Comparison of ENCODE assay signal across 27 cellular contexts in the genomic region with DNA sequence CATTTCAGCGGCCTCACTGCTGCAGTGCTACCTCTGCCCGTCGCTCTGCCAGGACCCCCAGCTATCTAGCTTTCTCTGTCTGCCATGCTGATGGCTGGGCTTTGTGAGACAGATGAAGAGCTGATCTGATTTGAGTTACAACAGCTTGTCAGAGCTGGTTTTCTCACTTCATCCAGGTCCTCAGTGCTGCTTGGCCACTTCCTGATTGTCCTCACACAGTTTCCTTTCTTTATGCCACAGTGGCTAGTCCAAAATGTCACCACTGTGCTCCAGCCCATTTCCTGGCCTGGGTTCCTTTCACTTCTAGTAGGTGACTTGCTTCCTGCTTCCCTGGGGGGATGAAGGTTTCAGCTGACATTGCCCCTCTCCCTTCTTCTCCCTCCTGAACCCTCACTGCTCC. TPM values are rescaled to one million over a fixed set of nuclear protein-coding genes. Genes with fewer than 3 reads are reported as not detected.
"Had no signal": no experiment of that assay in that cellular context is flagged by ENCODE, and none has a peak within 500 bp of the region (broad histone marks: within the 10 kb centered on the region; RNA-seq: fewer than 3 reads in every experiment).

No MANE protein-coding gene starts in this region.

- H3K4me2 ChIP-seq: smooth muscle cell had no signal

- H3K4me3 Mint-ChIP-seq: activated CD4-positive, alpha-beta T cell treated with anti-CD3 and anti-CD28 coated beads for 36 hours; activated naive CD8-positive, alpha-beta T cell; activated T-cell treated with anti-CD3 and anti-CD28 coated beads, Interleukin-2, amount 50 U/mL, for 24 hours; activated T-helper 17 cell treated with anti-CD3 and anti-CD28 coated beads, Interleukin-2, amount 50 U/mL, for 72 hours; dendritic cell treated with granulocyte-macrophage colony-stimulating factor and Interleukin-4, amounts not matched to agents 40 ng/mL and 50 ng/mL, for 4 days; T-cell; T-helper 2 cell treated with Interferon-gamma antibody and Interleukin-4, amounts not matched to agents 5 μg/mL and 100 μg/mL, for 36 hours; WTC11 had no signal

- H3K27ac Mint-ChIP-seq: activated CD4-positive, alpha-beta T cell treated with anti-CD3 and anti-CD28 coated beads for 36 hours; activated naive CD8-positive, alpha-beta T cell; activated T-cell treated with anti-CD3 and anti-CD28 coated beads, Interleukin-2, amount 50 U/mL, for 24 hours; activated T-helper 17 cell treated with anti-CD3 and anti-CD28 coated beads, Interleukin-2, amount 50 U/mL, for 72 hours; dendritic cell treated with granulocyte-macrophage colony-stimulating factor and Interleukin-4, amounts not matched to agents 40 ng/mL and 50 ng/mL, for 4 days; T-cell; T-helper 2 cell treated with Interferon-gamma antibody and Interleukin-4, amounts not matched to agents 5 μg/mL and 100 μg/mL, for 36 hours; WTC11 had no signal

- H3K9me3 ChIP-seq: heart left ventricle, sigmoid colon, tibial nerve had no signal

- H3K27me3 ChIP-seq: cardiac muscle cell, sigmoid colon, tibial nerve had no signal

- H3K4me3 ChIP-seq: cardiac muscle cell, heart left ventricle, sigmoid colon, smooth muscle cell, tibial nerve had no signal

- H3K36me3 Mint-ChIP-seq: activated naive CD8-positive, alpha-beta T cell; T-cell; WTC11 had no signal

- H3K9me3 Mint-ChIP-seq: activated T-cell treated with anti-CD3 and anti-CD28 coated beads, Interleukin-2, amount 50 U/mL, for 24 hours; activated T-helper 17 cell treated with anti-CD3 and anti-CD28 coated beads, Interleukin-2, amount 50 U/mL, for 72 hours; dendritic cell treated with granulocyte-macrophage colony-stimulating factor and Interleukin-4, amounts not matched to agents 40 ng/mL and 50 ng/mL, for 4 days; T-cell; T-helper 2 cell treated with Interferon-gamma antibody and Interleukin-4, amounts not matched to agents 5 μg/mL and 100 μg/mL, for 36 hours; WTC11 had no signal

- H3K27ac ChIP-seq: cardiac muscle cell, heart left ventricle, sigmoid colon, tibial nerve had no signal

- H3K4me1 Mint-ChIP-seq: activated CD4-positive, alpha-beta T cell treated with anti-CD3 and anti-CD28 coated beads for 36 hours; WTC11 had no signal

- ATAC-seq: activated CD4-positive, alpha-beta T cell treated with anti-CD3 and anti-CD28 coated beads for 36 hours; activated T-helper 17 cell treated with anti-CD3 and anti-CD28 coated beads, Interleukin-2, amount 50 U/mL, for 72 hours; heart left ventricle; left cardiac atrium; T-cell; WTC11 had no signal

- DNase-seq: activated CD4-positive, alpha-beta T cell treated with anti-CD3 and anti-CD28 coated beads for 36 hours; activated CD4-positive, alpha-beta T cell treated with anti-CD3 and anti-CD28 coated beads, Interleukin-2, amount 50 U/mL, for 4 hours; activated CD8-positive, alpha-beta memory T cell treated with anti-CD3 and anti-CD28 coated beads for 24 hours; activated CD8-positive, alpha-beta memory T cell treated with anti-CD3 and anti-CD28 coated beads, Interleukin-2, amount 50 U/mL, for 4 hours; activated naive CD4-positive, alpha-beta T cell; activated T-cell treated with anti-CD3 and anti-CD28 coated beads, Interleukin-2, amount 50 U/mL, for 24 hours; amniotic stem cell; effector CD4-positive, alpha-beta T cell; heart left ventricle; islet precursor cell; left cardiac atrium; occipital lobe; sigmoid colon; stimulated activated CD4-positive, alpha-beta T cell treated with anti-CD3 and anti-CD28 coated beads, Interleukin-15, amount 100 ng/mL, for 24 hours; stimulated activated CD8-positive, alpha-beta memory T cell treated with anti-CD3 and anti-CD28 coated beads, Interleukin-4, amount 100 ng/mL, for 48 hours; stimulated activated naive CD4-positive, alpha-beta T cell; T-cell had no signal

- H3K36me3 ChIP-seq: cardiac muscle cell, heart left ventricle, sigmoid colon, tibial nerve had no signal

RNA-seq across cellular contexts. Expression of a gene that starts 35.4 kb away (rescaled TPM):
- total RNA-seq: activated CD4-positive, alpha-beta T cell treated with anti-CD3 and anti-CD28 coated beads for 36 hours; activated T-helper 17 cell treated with anti-CD3 and anti-CD28 coated beads, Interleukin-2, amount 50 U/mL, for 72 hours; epithelial cell of proximal tubule; smooth muscle cell had no signal
- polyA plus RNA-seq: cardiac muscle cell, neural cell had no signal
